Comparison of ENCODE assay signal across 17 cellular contexts in genomic region chr7:116492654-116493109, GRCh38. TPM values are rescaled to one million over a fixed set of nuclear protein-coding genes. Genes with fewer than 3 reads are reported as not detected.
DNase-seq lines count a peak whose midpoint lies in the region; ATAC-seq and TF ChIP-seq lines count a peak whose summit lies in the region.
"Had no signal": no experiment of that assay in that cellular context is flagged by ENCODE, and none has a peak within 500 bp of the region (broad histone marks: within the 10 kb centered on the region; RNA-seq: fewer than 3 reads in every experiment).

No MANE protein-coding gene starts in this region.

- no peak for DNase-seq in CD8-positive, alpha-beta memory T cell
- DNase-seq in ascending aorta (ENCODE audit: low spot score in 2 of 2) = no peak
- no peak for DNase-seq in osteocyte (ENCODE audit: extremely low spot score, unreplicated experiment)
- DNase-seq in tibial artery = no peak
- no peak for DNase-seq in activated CD8-positive, alpha-beta memory T cell treated with anti-CD3 and anti-CD28 coated beads, Interleukin-2, amount 50 U/mL, for 48 hours
- DNase-seq in T1000 (lab: John Stamatoyannopoulos, UW) = no peak
- no peak for DNase-seq in natural killer cell treated with Interleukin-12 subunit alpha and Interleukin-12 subunit beta and Interleukin-15 and Interleukin-18, amount 100 ng/mL, for 72 hours (ENCODE audit: low spot score)
- DNase-seq: HFFc6, Kasumi-1, MM.1S, NCI-H1105, NCI-H1694, NCI-H2171, NCI-H446, NCI-H69, RPMI8226 had no signal

- H3K36me3 Mint-ChIP-seq in CD8-positive, alpha-beta memory T cell = no peaks in the 10 kb centered on the region
- H3K36me3 Mint-ChIP-seq in osteocyte (ENCODE audit: unreplicated experiment) = no peaks in the 10 kb centered on the region
- H3K36me3 Mint-ChIP-seq in natural killer cell treated with Interleukin-12 subunit alpha and Interleukin-12 subunit beta and Interleukin-15 and Interleukin-18, amount 100 ng/mL, for 72 hours = no peaks in the 10 kb centered on the region

- no peaks in the 10 kb centered on the region for H3K27me3 ChIP-seq in CD8-positive, alpha-beta memory T cell (ENCODE audit: insufficient read depth, low read length, poor library complexity, severe bottlenecking)
- H3K27me3 ChIP-seq in ascending aorta (no peaks in the 10 kb centered on the region), tibial artery (no peaks in the 10 kb centered on the region)

- TF ChIP-seq CTCF in ascending aorta (IDR thresholded peaks at IDR 0.05) (no peak), osteocyte (IDR thresholded peaks at IDR 0.05) (no peak), tibial artery (IDR thresholded peaks at IDR 0.05) (no peak)

- H3K4me3 ChIP-seq in CD8-positive, alpha-beta memory T cell (ENCODE audit: low read length) = no peak overlapping the region
- H3K4me3 ChIP-seq in ascending aorta (peak overlapping the region in 1 of 2 donors; percentile 26), tibial artery (no peak overlapping the region)

- peaks cover 16 to 37% of the 10 kb centered on the region in 2 donors for H3K27me3 Mint-ChIP-seq in CD8-positive, alpha-beta memory T cell
- H3K27me3 Mint-ChIP-seq in osteocyte (ENCODE audit: unreplicated experiment) = no peaks in the 10 kb centered on the region
- peaks cover 24 to 27% of the 10 kb centered on the region in 2 donors for H3K27me3 Mint-ChIP-seq in natural killer cell treated with Interleukin-12 subunit alpha and Interleukin-12 subunit beta and Interleukin-15 and Interleukin-18, amount 100 ng/mL, for 72 hours

- no peaks in the 10 kb centered on the region for H3K9me3 Mint-ChIP-seq in CD8-positive, alpha-beta memory T cell
- H3K9me3 Mint-ChIP-seq in osteocyte (ENCODE audit: unreplicated experiment) = peaks cover 5% of the 10 kb centered on the region
- H3K9me3 Mint-ChIP-seq in natural killer cell treated with Interleukin-12 subunit alpha and Interleukin-12 subunit beta and Interleukin-15 and Interleukin-18, amount 100 ng/mL, for 72 hours = no peaks in the 10 kb centered on the region
- H3K9me3 Mint-ChIP-seq: HFFc6 had no signal

- H3K9me3 ChIP-seq in CD8-positive, alpha-beta memory T cell (ENCODE audit: low read length) = no peaks in the 10 kb centered on the region
- H3K9me3 ChIP-seq in ascending aorta = no peaks in the 10 kb centered on the region
- H3K9me3 ChIP-seq in tibial artery = no peaks in the 10 kb centered on the region

- ATAC-seq in natural killer cell treated with Interleukin-12 subunit alpha and Interleukin-12 subunit beta and Interleukin-15 and Interleukin-18, amount 100 ng/mL, for 72 hours = no peak

- no peaks in the 10 kb centered on the region for H3K4me1 Mint-ChIP-seq in CD8-positive, alpha-beta memory T cell
- peaks cover 33% of the 10 kb centered on the region for H3K4me1 Mint-ChIP-seq in osteocyte (ENCODE audit: unreplicated experiment)
- no peaks in the 10 kb centered on the region for H3K4me1 Mint-ChIP-seq in natural killer cell treated with Interleukin-12 subunit alpha and Interleukin-12 subunit beta and Interleukin-15 and Interleukin-18, amount 100 ng/mL, for 72 hours (ENCODE audit: low read depth in 2 of 2)

- H3K36me3 ChIP-seq in CD8-positive, alpha-beta memory T cell (ENCODE audit: insufficient read depth, low read length) = no peaks in the 10 kb centered on the region
- H3K36me3 ChIP-seq in ascending aorta (no peaks in the 10 kb centered on the region), tibial artery (no peaks in the 10 kb centered on the region)

- H3K4me1 ChIP-seq in CD8-positive, alpha-beta memory T cell (ENCODE audit: insufficient read depth, low read length) = no peaks in the 10 kb centered on the region
- H3K4me1 ChIP-seq in ascending aorta (peaks cover 0 to 28% of the 10 kb centered on the region in 2 donors), tibial artery (peaks cover 0 to 73% (median 30%) of the 10 kb centered on the region in 4 donors)

- CTCF ChIA-PET in CD8-positive, alpha-beta memory T cell (lab: Charles Lee) = no interaction called here

- intact Hi-C loops in ascending aorta (cut with DNase I) = no loop called here
- intact Hi-C loops in tibial artery (cut with DNase I; ENCODE audit: low total_unique reads) = loop anchor here (5.0 kb wide), 1 partner anchor 45 kb away; no protein-coding TSS in a partner anchor

- peak overlapping the region; percentile 41 for H3K27ac ChIP-seq in CD8-positive, alpha-beta memory T cell (ENCODE audit: low read depth, low read length)
- H3K27ac ChIP-seq in ascending aorta = peak overlapping the region; percentile 69 to 72
- peak overlapping the region; percentile 67 to 98 for H3K27ac ChIP-seq in tibial artery

- no peak overlapping the region for H3K4me3 Mint-ChIP-seq in CD8-positive, alpha-beta memory T cell
- no peak overlapping the region for H3K4me3 Mint-ChIP-seq in osteocyte (ENCODE audit: unreplicated experiment)
- no peak overlapping the region for H3K4me3 Mint-ChIP-seq in natural killer cell treated with Interleukin-12 subunit alpha and Interleukin-12 subunit beta and Interleukin-15 and Interleukin-18, amount 100 ng/mL, for 72 hours
- H3K4me3 Mint-ChIP-seq: HFFc6 had no signal

- no peak overlapping the region for H3K27ac Mint-ChIP-seq in CD8-positive, alpha-beta memory T cell
- peak overlapping the region; percentile 74 for H3K27ac Mint-ChIP-seq in osteocyte (ENCODE audit: unreplicated experiment)
- H3K27ac Mint-ChIP-seq in natural killer cell treated with Interleukin-12 subunit alpha and Interleukin-12 subunit beta and Interleukin-15 and Interleukin-18, amount 100 ng/mL, for 72 hours = no peak overlapping the region
- H3K27ac Mint-ChIP-seq: HFFc6 had no signal

- POLR2A ChIA-PET in CD8-positive, alpha-beta memory T cell (lab: Charles Lee) = no interaction called here

RNA-seq across cellular contexts. Expression of gene CAV2, which starts 6.9 kb away (rescaled TPM):
- not detected for total RNA-seq in CD8-positive, alpha-beta memory T cell
- not detected for polyA plus RNA-seq in CD8-positive, alpha-beta memory T cell
- 92.6 TPM for total RNA-seq in ascending aorta
- 81.6 and 86.8 TPM in 2 replicates for total RNA-seq in osteocyte
- not detected for total RNA-seq in natural killer cell treated with Interleukin-12 subunit alpha and Interleukin-12 subunit beta and Interleukin-15 and Interleukin-18, amount 100 ng/mL, for 72 hours
- total RNA-seq: OCI-LY7 had no signal

RNA-seq across cellular contexts. Expression of gene CAV1, which starts 32.2 kb away (rescaled TPM):
- total RNA-seq in CD8-positive, alpha-beta memory T cell = 1 to 10 TPM; 2.3 to 2.5 TPM
- polyA plus RNA-seq in CD8-positive, alpha-beta memory T cell = not detected
- total RNA-seq in ascending aorta = 156 TPM
- 492 and 502 TPM in 2 replicates for total RNA-seq in osteocyte
- total RNA-seq in natural killer cell treated with Interleukin-12 subunit alpha and Interleukin-12 subunit beta and Interleukin-15 and Interleukin-18, amount 100 ng/mL, for 72 hours = not detected
- total RNA-seq: OCI-LY7 had no signal

Comparison
In these comparisons a context has a peak if more than half of its experiments do, and no peak if none do; other contexts are left out.
1. RNA of gene CAV2, which starts 6.9 kb away (total RNA-seq): 92.6 TPM in ascending aorta (single experiment) and 81.6 to 86.8 TPM in osteocyte; not detected in CD8-positive, alpha-beta memory T cell and not detected in natural killer cell treated with Interleukin-12 subunit alpha and Interleukin-12 subunit beta and Interleukin-15 and Interleukin-18, amount 100 ng/mL, for 72 hours; every median in the first group is over 10 times any median in the second.
2. RNA of gene CAV1, which starts 32.2 kb away (total RNA-seq): 492 to 502 TPM in osteocyte and 156 TPM in ascending aorta (single experiment); 2.3 to 2.5 TPM in CD8-positive, alpha-beta memory T cell and not detected in natural killer cell treated with Interleukin-12 subunit alpha and Interleukin-12 subunit beta and Interleukin-15 and Interleukin-18, amount 100 ng/mL, for 72 hours; every median in the first group is over 10 times any median in the second.
3. Peak in every context shown above with its lines, with median percentiles within 50 percentile points of each other: H3K27ac ChIP-seq.